In genomic region chr1:234562336-234562735, GRCh38 we compare ENCODE assay signal across 2 cellular contexts.
TF ChIP-seq lines count a peak whose summit lies in the region.

No MANE protein-coding gene starts in this region.

TF ChIP-seq in HCT116, 20 proteins besides CTCF, POLR2A, EP300 and RAD21:
- no peak for TF ChIP-seq JUND (IDR thresholded peaks at IDR 0.05)
- TF ChIP-seq CEBPB (IDR thresholded peaks at IDR 0.05; ENCODE audit: low read depth), result no peak
- TF ChIP-seq SRF (IDR thresholded peaks at IDR 0.05; ENCODE audit: low read depth), result no peak
- peak; percentile 17 for TF ChIP-seq TCF7L2 (IDR thresholded peaks at IDR 0.05; ENCODE audit: borderline replicate concordance, extremely low read depth, insufficient read depth, insufficient read length)

TF ChIP-seq in K562, 482 proteins besides CTCF, POLR2A, EP300 and RAD21:
- TF ChIP-seq MCM5 (IDR thresholded peaks at IDR 0.05; ENCODE audit: low read depth) (no peak), PTTG1 (tag; IDR thresholded peaks at IDR 0.05; ENCODE audit: low read depth) (no peak), NKRF (IDR thresholded peaks at IDR 0.05; ENCODE audit: borderline replicate concordance) (no peak), ZC3H4 (CRISPR knock-in tag; IDR thresholded peaks at IDR 0.05; ENCODE audit: borderline replicate concordance) (no peak), ZNF224 (CRISPR knock-in tag; IDR thresholded peaks at IDR 0.05) (no peak), EP400 (IDR thresholded peaks at IDR 0.05) (no peak), ZNF277 (CRISPR knock-in tag; IDR thresholded peaks at IDR 0.05; ENCODE audit: borderline replicate concordance) (no peak), PCBP1 (IDR thresholded peaks at IDR 0.05; ENCODE audit: low read depth, low read length, poor library complexity, severe bottlenecking) (no peak), SMAD2 (IDR thresholded peaks at IDR 0.05; ENCODE audit: low read depth, low read length) (no peak), BRD4 (IDR thresholded peaks at IDR 0.05) (no peak), GATAD2B (IDR thresholded peaks at IDR 0.05; ENCODE audit: borderline replicate concordance) (no peak), PHTF2 (CRISPR knock-in tag; IDR thresholded peaks at IDR 0.05) (no peak), RB1 (IDR thresholded peaks at IDR 0.05; ENCODE audit: low read depth) (no peak), IRF2 (CRISPR knock-in tag; IDR thresholded peaks at IDR 0.05) (no peak), ZBTB43 (CRISPR knock-in tag; IDR thresholded peaks at IDR 0.05) (no peak), TARDBP (IDR thresholded peaks at IDR 0.05) (no peak), CGGBP1 (CRISPR knock-in tag; IDR thresholded peaks at IDR 0.05) (no peak), ZNF644 (tag; IDR thresholded peaks at IDR 0.05; ENCODE audit: low read depth) (no peak)
